ENCODE assay signal across 12 cellular contexts in genomic region chr2:39153312-39153711, GRCh38.
"Had no signal": no experiment of that assay in that cellular context is flagged by ENCODE, and none has a peak within 500 bp of the region (broad histone marks: within the 10 kb centered on the region; RNA-seq: fewer than 3 reads in every experiment).

No MANE protein-coding gene starts in this region.

- H3K27me3 ChIP-seq: ovary, stomach, thyroid gland, uterus had no signal

- H3K27ac ChIP-seq: ovary, skin epidermis, stomach, thyroid gland, uterus had no signal

- DNase-seq: activated CD4-positive, alpha-beta T cell treated with anti-CD3 and anti-CD28 coated beads for 48 hours; activated naive CD4-positive, alpha-beta T cell treated with Interleukin-2 at 50 U/mL for 16 hours; activated naive CD8-positive, alpha-beta T cell treated with anti-CD3 and anti-CD28 coated beads, Interleukin-2, amount 50 U/mL, for 24 hours; dermis blood vessel endothelial cell; endodermal cell; hypothalamus; kidney glomerular epithelial cell; ovary; stomach; thyroid gland; uterus had no signal

- H3K9me3 ChIP-seq: ovary, stomach, thyroid gland, uterus had no signal

- ATAC-seq: activated naive CD8-positive, alpha-beta T cell treated with anti-CD3 and anti-CD28 coated beads, Interleukin-2, amount 50 U/mL, for 24 hours had no signal

- H3K36me3 ChIP-seq: ovary, stomach, thyroid gland, uterus had no signal

- H3K4me3 ChIP-seq: ovary, skin epidermis, stomach, thyroid gland, uterus had no signal

- H3K4me1 ChIP-seq: thyroid gland, uterus had no signal
